Comparison of ENCODE assay signal across 11 cellular contexts in genomic region chr1:24283326-24284155, GRCh38. TPM values are rescaled to one million over a fixed set of nuclear protein-coding genes. Genes with fewer than 3 reads are reported as not detected.
DNase-seq lines count a peak whose midpoint lies in the region; ATAC-seq and TF ChIP-seq lines count a peak whose summit lies in the region.
"Had no signal": no experiment of that assay in that cellular context is flagged by ENCODE, and none has a peak within 500 bp of the region (broad histone marks: within the 10 kb centered on the region; RNA-seq: fewer than 3 reads in every experiment).

No MANE protein-coding gene starts in this region.

- 16 to 58% methylated on average over 3 to 6 of the region's 10 CpGs for WGBS in gastroesophageal sphincter (ENCODE audit: low coverage in 1 of 2), 2 donors

- H3K4me1 ChIP-seq in gastroesophageal sphincter: no peaks in the 10 kb centered on the region

- H3K4me1 Mint-ChIP-seq in HFFc6 (ENCODE audit: low read depth): peaks cover 21% of the 10 kb centered on the region
- H3K4me1 Mint-ChIP-seq: B cell, nephron progenitor cell had no signal

- H3K9me3 ChIP-seq in gastroesophageal sphincter: no peaks in the 10 kb centered on the region

- H3K4me3 Mint-ChIP-seq in HFFc6: no peak overlapping the region
- H3K4me3 Mint-ChIP-seq: B cell, nephron progenitor cell had no signal

- peak; percentile 85 for DNase-seq in HFFc6
- peak; percentile 94 for DNase-seq in amniotic epithelial cell (ENCODE audit: low read depth)
- no peak for DNase-seq in GM19240 (ENCODE audit: insufficient read length, low spot score)
- no peak for DNase-seq in NOMO-1 treated with DMSO at 0.1 percent for 48 hours (lab: John Stamatoyannopoulos, UW; ENCODE audit: unreplicated experiment)
- DNase-seq: activated T-cell treated with anti-CD3 and anti-CD28 coated beads, Interleukin-2, amount 50 U/mL, for 1 hour; nephron progenitor cell had no signal

- no peak for TF ChIP-seq EP300 in gastroesophageal sphincter (IDR thresholded peaks at IDR 0.05)

- TF ChIP-seq CTCF in 22Rv1 (IDR thresholded peaks at IDR 0.05) (no peak), HFFc6 (IDR thresholded peaks at IDR 0.05) (no peak), gastroesophageal sphincter (IDR thresholded peaks at IDR 0.05) (no peak)

- no peaks in the 10 kb centered on the region for H3K36me3 Mint-ChIP-seq in HFFc6 (ENCODE audit: low read depth)

- H3K4me3 ChIP-seq in gastroesophageal sphincter: no peak overlapping the region

- peak; percentile 43 for ATAC-seq in gastroesophageal sphincter
- ATAC-seq in GM18909 (IDR thresholded peaks at IDR 0.05; ENCODE audit: poor library complexity, unreplicated experiment): no peak
- no peak for ATAC-seq in GM19452 (IDR thresholded peaks at IDR 0.05; ENCODE audit: unreplicated experiment)

- H3K9me3 Mint-ChIP-seq in HFFc6: no peaks in the 10 kb centered on the region
- H3K9me3 Mint-ChIP-seq: nephron progenitor cell had no signal

- no peaks in the 10 kb centered on the region for H3K36me3 ChIP-seq in gastroesophageal sphincter

- H3K27me3 ChIP-seq in gastroesophageal sphincter: peaks cover 11% of the 10 kb centered on the region

- peaks cover 23% of the 10 kb centered on the region for H3K27me3 Mint-ChIP-seq in HFFc6 (ENCODE audit: insufficient read depth)

- no peak for TF ChIP-seq POLR2A in gastroesophageal sphincter (IDR thresholded peaks at IDR 0.05)

- H3K27ac Mint-ChIP-seq in HFFc6: no peak overlapping the region
- H3K27ac Mint-ChIP-seq: B cell, nephron progenitor cell had no signal

- H3K27ac ChIP-seq in 22Rv1: peak overlapping the region; percentile 51
- H3K27ac ChIP-seq in gastroesophageal sphincter: peak overlapping the region in 1 of 4 donors; percentile 5

RNA-seq across cellular contexts. Expression of gene GRHL3, which starts 35.6 kb away (rescaled TPM):
- not detected for total RNA-seq in HFFc6 (2021; fragmentation: NEBNext Ultra II Directional; extraction: Animal tissue kit (Norgen Biotek cat#: 25700))
- total RNA-seq in gastroesophageal sphincter: 1 to 10 TPM in 1 of 4 donors, under 1 TPM in 2, not detected in 1; 0.13 to 4.9 (median 0.31) TPM
- total RNA-seq: B cell had no signal

Comparison
In these comparisons a context has a peak if more than half of its experiments do, and no peak if none do; other contexts are left out.
1. DNase-seq: peak in HFFc6 (single experiment) and amniotic epithelial cell (single experiment); none in GM19240 (single experiment) and NOMO-1 treated with DMSO at 0.1 percent for 48 hours (single experiment).